Comparison of ENCODE assay signal across 31 cellular contexts in the genomic region with DNA sequence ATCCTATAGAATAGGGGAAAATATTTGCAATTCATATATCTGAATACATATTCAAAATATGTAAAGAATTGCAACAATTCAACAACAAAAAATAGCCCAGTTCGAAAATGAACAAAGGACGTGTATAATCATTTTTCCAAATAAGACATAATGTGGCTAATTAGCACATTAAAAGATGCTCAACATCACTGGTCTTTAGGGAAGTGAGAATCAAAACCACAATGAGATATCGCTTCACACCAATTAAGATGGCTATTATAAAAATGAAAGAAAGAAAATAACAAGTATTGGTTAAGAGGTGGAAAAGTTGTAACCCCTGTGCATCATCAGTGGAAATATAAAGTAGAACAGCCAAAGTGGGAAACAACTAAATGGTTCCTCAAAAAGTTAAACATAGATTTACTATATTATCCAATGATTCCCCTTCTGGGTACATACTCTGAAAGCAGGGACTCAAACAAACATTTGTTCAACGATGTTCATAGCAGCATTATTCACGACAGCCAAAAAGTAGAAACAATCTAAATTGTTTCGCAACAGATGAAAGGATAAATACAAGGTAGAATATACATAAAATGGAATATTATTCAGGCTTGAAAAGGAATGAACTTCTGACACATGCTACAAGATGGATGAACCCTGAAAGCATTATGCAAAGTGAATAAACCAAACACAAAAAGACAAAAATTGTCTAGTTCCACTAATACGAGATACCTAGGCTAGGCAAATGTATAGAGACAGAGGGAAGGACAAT.
"Had no signal": no experiment of that assay in that cellular context is flagged by ENCODE, and none has a peak within 500 bp of the region (broad histone marks: within the 10 kb centered on the region; RNA-seq: fewer than 3 reads in every experiment).

No MANE protein-coding gene starts in this region.

- H3K9me3 ChIP-seq: left lung, lower lobe of right lung, neutrophil, right atrium auricular region, right lobe of liver, stomach, testis, thyroid gland, transverse colon, upper lobe of left lung, vagina had no signal

- H3K79me2 ChIP-seq: parathyroid adenoma had no signal

- H3K9me3 Mint-ChIP-seq: immature natural killer cell; natural killer cell; stimulated activated memory B cell treated with anti-CD40 and anti-IgM and Interleukin-4, amounts not matched to agents 10 μg/mL and 1 μg/mL and 100 μg/mL, for 72 hours had no signal

- H3K4me1 ChIP-seq: left lung, lower lobe of right lung, neural progenitor cell, parathyroid adenoma, right atrium auricular region, right lobe of liver, testis, thyroid gland, transverse colon, upper lobe of left lung, vagina had no signal

- H3K4me3 ChIP-seq: left lung, lower lobe of right lung, neural progenitor cell, right atrium auricular region, right lobe of liver, smooth muscle cell, stomach, testis, thyroid gland, transverse colon, upper lobe of left lung, vagina had no signal

- FAIRE-seq: islet of Langerhans had no signal

- H3K27ac ChIP-seq: left lung, lower lobe of right lung, neural progenitor cell, neutrophil, parathyroid adenoma, right atrium auricular region, right lobe of liver, stomach, testis, thyroid gland, transverse colon, upper lobe of left lung, vagina had no signal

- H2AFZ ChIP-seq: neural progenitor cell, parathyroid adenoma had no signal

- H3K4me1 Mint-ChIP-seq: immature natural killer cell, natural killer cell, nephron progenitor cell, neural progenitor cell had no signal

- H3K36me3 ChIP-seq: left lung, lower lobe of right lung, neural progenitor cell, neutrophil, right atrium auricular region, right lobe of liver, stomach, thyroid gland, transverse colon, upper lobe of left lung, vagina had no signal

- H3K36me3 Mint-ChIP-seq: immature natural killer cell; natural killer cell; stimulated activated memory B cell treated with anti-CD40 and anti-IgM and Interleukin-4, amounts not matched to agents 10 μg/mL and 1 μg/mL and 100 μg/mL, for 72 hours had no signal

- H3K9ac ChIP-seq: neural progenitor cell, parathyroid adenoma had no signal

- H3K27me3 ChIP-seq: left lung, neural progenitor cell, neutrophil, right atrium auricular region, right lobe of liver, stomach, testis, thyroid gland, transverse colon, upper lobe of left lung, vagina had no signal

- H3K4me2 ChIP-seq: neural progenitor cell, smooth muscle cell had no signal

- H3K27ac Mint-ChIP-seq: immature natural killer cell; natural killer cell; neural progenitor cell; progenitor cell of endocrine pancreas; stimulated activated memory B cell treated with anti-CD40 and anti-IgM and Interleukin-4, amounts not matched to agents 10 μg/mL and 1 μg/mL and 100 μg/mL, for 72 hours had no signal

- H3K4me3 Mint-ChIP-seq: immature natural killer cell; natural killer cell; nephron progenitor cell; neural progenitor cell; stimulated activated memory B cell treated with anti-CD40 and anti-IgM and Interleukin-4, amounts not matched to agents 10 μg/mL and 1 μg/mL and 100 μg/mL, for 72 hours had no signal

- H3K27me3 Mint-ChIP-seq: progenitor cell of endocrine pancreas; stimulated activated memory B cell treated with anti-CD40 and anti-IgM and Interleukin-4, amounts not matched to agents 10 μg/mL and 1 μg/mL and 100 μg/mL, for 72 hours had no signal

- ATAC-seq: left colon; left lung; lower lobe of right lung; natural killer cell; right lobe of liver; stimulated activated memory B cell treated with anti-CD40 and anti-IgM and Interleukin-4, amounts not matched to agents 10 μg/mL and 1 μg/mL and 100 μg/mL, for 72 hours; stimulated activated naive CD8-positive, alpha-beta T cell treated with anti-CD3 and anti-CD28 coated beads, Interleukin-15, Interleukin-2, amounts not matched to agents 100 U/mL and 50 U/mL, for 24 hours had no signal

- DNase-seq: hypothalamus; immature natural killer cell; kidney; left colon; left lung; lower lobe of right lung; mammary epithelial cell; mesenchymal stem cell; natural killer cell; nephron progenitor cell; occipital lobe; right lobe of liver; stimulated activated CD4-positive, alpha-beta T cell treated with anti-CD3 and anti-CD28 coated beads, Interleukin-1b, Interleukin-23, amount 100 ng/mL, for 48 hours; stimulated activated CD4-positive, alpha-beta T cell treated with anti-CD3 and anti-CD28 coated beads, Interleukin-2, amount 100 ng/mL, for 48 hours; stimulated activated CD4-positive, alpha-beta T cell treated with anti-CD3 and anti-CD28 coated beads, Interleukin-4, amount 100 ng/mL, for 4 hours; stimulated activated CD8-positive, alpha-beta memory T cell treated with anti-CD3 and anti-CD28 coated beads, Interleukin-4, amount 100 ng/mL, for 48 hours; stimulated activated naive CD8-positive, alpha-beta T cell treated with anti-CD3 and anti-CD28 coated beads, Interleukin-15, Interleukin-2, amounts not matched to agents 100 U/mL and 50 U/mL, for 24 hours; stomach; testis; thyroid gland; transverse colon; upper lobe of left lung had no signal
